1 cellular context compared by ENCODE assay signal in genomic region chrX:150547511-150548115, GRCh38.
TF ChIP-seq lines count a peak whose summit lies in the region.

No MANE protein-coding gene starts in this region.

TF ChIP-seq in K562, 482 proteins besides CTCF, POLR2A, EP300 and RAD21 (continued from another document and continues in another):
- TF ChIP-seq POLR3A (IDR thresholded peaks at IDR 0.05; ENCODE audit: borderline replicate concordance, extremely low read depth, insufficient read depth, insufficient read length), result no peak
- peak; percentile 91 for TF ChIP-seq MGA (IDR thresholded peaks at IDR 0.05)
- TF ChIP-seq TFE3 (CRISPR knock-in tag; IDR thresholded peaks at IDR 0.05), result peak; percentile 44; the same call in 1 of the 2 replicates
- TF ChIP-seq FOXO4 (CRISPR knock-in tag; IDR thresholded peaks at IDR 0.05), result no peak
- no peak for TF ChIP-seq DPF2 (IDR thresholded peaks at IDR 0.05)
- no peak for TF ChIP-seq RBM39 (optimal IDR thresholded peaks at IDR 0.05; ENCODE audit: low read depth, low read length)
- TF ChIP-seq AFF1 (IDR thresholded peaks at IDR 0.05; ENCODE audit: low read depth in 1 of 2, partially characterized antibody in 2 of 2), result no peak
- TF ChIP-seq PML (IDR thresholded peaks at IDR 0.05; ENCODE audit: low read length), result no peak
- peak; percentile 37 for TF ChIP-seq SMAD4 (CRISPR knock-in tag; conservative IDR thresholded peaks at IDR 0.05)
- TF ChIP-seq DMBX1 (CRISPR knock-in tag; IDR thresholded peaks at IDR 0.05; ENCODE audit: borderline replicate concordance), result no peak
- TF ChIP-seq ZBTB49 (CRISPR knock-in tag; IDR thresholded peaks at IDR 0.05; ENCODE audit: borderline replicate concordance), result no peak
- peak; percentile 34; the same call in 1 of the 2 replicates for TF ChIP-seq HNRNPL (IDR thresholded peaks at IDR 0.05; ENCODE audit: low read depth, low read length)
- no peak for TF ChIP-seq SMARCA5 (IDR thresholded peaks at IDR 0.05)
